In genomic region chr14:35378638-35379568, GRCh38 we compare ENCODE assay signal across 24 cellular contexts. TPM values are rescaled to one million over a fixed set of nuclear protein-coding genes. Genes with fewer than 3 reads are reported as not detected.
DNase-seq lines count a peak whose midpoint lies in the region; ATAC-seq and TF ChIP-seq lines count a peak whose summit lies in the region.
"Had no signal": no experiment of that assay in that cellular context is flagged by ENCODE, and none has a peak within 500 bp of the region (broad histone marks: within the 10 kb centered on the region; RNA-seq: fewer than 3 reads in every experiment).

No MANE protein-coding gene starts in this region.

- H3K4me1 Mint-ChIP-seq in activated CD4-positive, alpha-beta memory T cell treated with anti-CD3 and anti-CD28 coated beads, Interleukin-2, amount 10 ng/mL, durations not matched to agents 7 days and 5 days, result no peaks in the 10 kb centered on the region
- H3K4me1 Mint-ChIP-seq: endodermal cell had no signal

- TF ChIP-seq CTCF in fibroblast of the aortic adventitia (IDR thresholded peaks at IDR 0.05; ENCODE audit: insufficient read depth, low read length) (no peak), tibial artery (IDR thresholded peaks at IDR 0.05) (no peak), dorsolateral prefrontal cortex (IDR thresholded peaks at IDR 0.05 in 54 of 56, conservative IDR thresholded peaks at IDR 0.05 in 2 of 56; ENCODE audit: low read depth in 1 of 56, partially characterized antibody in 56 of 56) (no peak)

- H3K4me3 ChIP-seq in MG63 (no peak overlapping the region), fibroblast of the aortic adventitia (ENCODE audit: low read depth, low read length) (no peak overlapping the region), tibial artery (no peak overlapping the region), dorsolateral prefrontal cortex (no peak overlapping the region)
- H3K4me3 ChIP-seq: sigmoid colon, thoracic aorta had no signal

- no peak overlapping the region for H3K27ac Mint-ChIP-seq in activated CD4-positive, alpha-beta memory T cell treated with anti-CD3 and anti-CD28 coated beads, Interleukin-2, amount 10 ng/mL, durations not matched to agents 7 days and 5 days
- H3K27ac Mint-ChIP-seq: activated naive CD8-positive, alpha-beta T cell treated with anti-CD3 and anti-CD28 coated beads for 36 hours; activated T-helper 2 cell treated with anti-CD3 and anti-CD28 coated beads, Interferon-gamma antibody, Interleukin-2, Interleukin-4, amounts not matched to agents 10 μg/mL and 5 μg/mL and 100 μg/mL, durations not matched to agents 14 hours and 24 hours and 36 hours; B cell; brain; endodermal cell; stimulated activated memory B cell treated with anti-CD40 and anti-IgM and Interleukin-4, amounts not matched to agents 10 μg/mL and 1 μg/mL and 100 μg/mL, for 72 hours had no signal

- no peaks in the 10 kb centered on the region for H3K36me3 ChIP-seq in MG63
- H3K36me3 ChIP-seq in tibial artery, result no peaks in the 10 kb centered on the region
- H3K36me3 ChIP-seq: sigmoid colon, thoracic aorta had no signal

- in situ Hi-C loops in Caki2 (cut with HindIII; ENCODE audit: low pct_unique_long_range_greater_than_20kb, low sequenced_read_pairs), result no loop called here

- POLR2A ChIA-PET in activated CD4-positive, alpha-beta memory T cell treated with anti-CD3 and anti-CD28 coated beads, Interleukin-2, amount 10 ng/mL, durations not matched to agents 7 days and 5 days (lab: Charles Lee), result interaction anchor here (0.6 kb wide), 1 partner anchor 323 kb away, joined by 3 read pairs; no protein-coding TSS in a partner anchor

- intact Hi-C loops in tibial artery (cut with DNase I; ENCODE audit: low total_unique reads) (no loop called here), dorsolateral prefrontal cortex (cut with DNase I) (no loop called here)

- ATAC-seq in HG02884 (IDR thresholded peaks at IDR 0.05; ENCODE audit: unreplicated experiment) (no peak), GM19463 (IDR thresholded peaks at IDR 0.05; ENCODE audit: unreplicated experiment) (no peak)
- ATAC-seq: Right ventricle myocardium inferior; stimulated activated memory B cell treated with anti-CD40 and anti-IgM and Interleukin-4, amounts not matched to agents 10 μg/mL and 1 μg/mL and 100 μg/mL, for 72 hours had no signal

- no peaks in the 10 kb centered on the region for H3K36me3 Mint-ChIP-seq in activated CD4-positive, alpha-beta memory T cell treated with anti-CD3 and anti-CD28 coated beads, Interleukin-2, amount 10 ng/mL, durations not matched to agents 7 days and 5 days (ENCODE audit: low read depth)
- H3K36me3 Mint-ChIP-seq: activated naive CD8-positive, alpha-beta T cell treated with anti-CD3 and anti-CD28 coated beads for 36 hours; brain; stimulated activated memory B cell treated with anti-CD40 and anti-IgM and Interleukin-4, amounts not matched to agents 10 μg/mL and 1 μg/mL and 100 μg/mL, for 72 hours had no signal

- no peaks in the 10 kb centered on the region for H3K27me3 ChIP-seq in MG63
- no peaks in the 10 kb centered on the region for H3K27me3 ChIP-seq in tibial artery
- no peaks in the 10 kb centered on the region for H3K27me3 ChIP-seq in dorsolateral prefrontal cortex
- H3K27me3 ChIP-seq: sigmoid colon had no signal

- H3K4me3 Mint-ChIP-seq in activated CD4-positive, alpha-beta memory T cell treated with anti-CD3 and anti-CD28 coated beads, Interleukin-2, amount 10 ng/mL, durations not matched to agents 7 days and 5 days, result no peak overlapping the region
- H3K4me3 Mint-ChIP-seq: activated naive CD8-positive, alpha-beta T cell treated with anti-CD3 and anti-CD28 coated beads for 36 hours; B cell; brain; endodermal cell; stimulated activated memory B cell treated with anti-CD40 and anti-IgM and Interleukin-4, amounts not matched to agents 10 μg/mL and 1 μg/mL and 100 μg/mL, for 72 hours had no signal

- H3K9me3 Mint-ChIP-seq in activated CD4-positive, alpha-beta memory T cell treated with anti-CD3 and anti-CD28 coated beads, Interleukin-2, amount 10 ng/mL, durations not matched to agents 7 days and 5 days, result no peaks in the 10 kb centered on the region
- H3K9me3 Mint-ChIP-seq: activated naive CD8-positive, alpha-beta T cell treated with anti-CD3 and anti-CD28 coated beads for 36 hours; activated T-helper 2 cell treated with anti-CD3 and anti-CD28 coated beads, Interferon-gamma antibody, Interleukin-2, Interleukin-4, amounts not matched to agents 10 μg/mL and 5 μg/mL and 100 μg/mL, durations not matched to agents 14 hours and 24 hours and 36 hours; brain; endodermal cell; stimulated activated memory B cell treated with anti-CD40 and anti-IgM and Interleukin-4, amounts not matched to agents 10 μg/mL and 1 μg/mL and 100 μg/mL, for 72 hours had no signal

- CTCF ChIA-PET in activated CD4-positive, alpha-beta memory T cell treated with anti-CD3 and anti-CD28 coated beads, Interleukin-2, amount 10 ng/mL, durations not matched to agents 7 days and 5 days (lab: Charles Lee), result interaction anchor here (1.2 kb wide), 1 partner anchor 57 kb away, joined by 3 read pairs; no protein-coding TSS in a partner anchor

- H3K9me3 ChIP-seq in MG63 (no peaks in the 10 kb centered on the region), tibial artery (no peaks in the 10 kb centered on the region)
- H3K9me3 ChIP-seq: Caco-2, sigmoid colon, thoracic aorta had no signal

- H3K27me3 Mint-ChIP-seq in activated CD4-positive, alpha-beta memory T cell treated with anti-CD3 and anti-CD28 coated beads, Interleukin-2, amount 10 ng/mL, durations not matched to agents 7 days and 5 days, result no peaks in the 10 kb centered on the region
- H3K27me3 Mint-ChIP-seq: activated naive CD8-positive, alpha-beta T cell treated with anti-CD3 and anti-CD28 coated beads for 36 hours; B cell had no signal

- peak overlapping the region; percentile 57 to 74 for H3K27ac ChIP-seq in tibial artery
- H3K27ac ChIP-seq in dorsolateral prefrontal cortex, result no peak overlapping the region
- H3K27ac ChIP-seq: thoracic aorta had no signal

- DNase-seq in Caki2 (ENCODE audit: low read depth) (peak; percentile 39), MG63 (peak; percentile 49), fibroblast of the aortic adventitia (ENCODE audit: low read depth) (peak; percentile 77), tibial artery (peak in 1 of 2 donors; percentile 93), dorsolateral prefrontal cortex (no peak)
- no peak for DNase-seq in activated CD4-positive, alpha-beta memory T cell treated with anti-CD3 and anti-CD28 coated beads, Interleukin-2, amount 10 ng/mL, durations not matched to agents 7 days and 5 days
- DNase-seq: activated CD4-positive, alpha-beta T cell treated with anti-CD3 and anti-CD28 coated beads for 48 hours; activated naive CD8-positive, alpha-beta T cell treated with anti-CD3 and anti-CD28 coated beads for 36 hours; Caco-2; endodermal cell; foreskin melanocyte; hippocampal formation; NCI-H187; NCI-H774; occipital lobe; sigmoid colon had no signal

- H3K4me1 ChIP-seq in tibial artery, result peaks cover 0 to 44% (median 4%) of the 10 kb centered on the region in 4 donors

RNA-seq across cellular contexts. Expression of gene NFKBIA, which starts 25.6 kb away (rescaled TPM):
- total RNA-seq in Caki2 (2014; rRNA removed; shearing (Covaris generic); ENCODE audit: low replicate concordance), result 148 and 158 TPM in 2 replicates
- 37.1 and 76.7 TPM in 2 replicates for total RNA-seq in MG63 (2014; rRNA removed; shearing (Covaris generic); ENCODE audit: low replicate concordance)
- total RNA-seq in fibroblast of the aortic adventitia (ENCODE audit: low replicate concordance), result 34.1 and 86.6 TPM in 2 replicates
- total RNA-seq in dorsolateral prefrontal cortex, result 100 to 1,000 TPM in 34 of 120 experiments, 10 to 100 TPM in 86; 38.8 to 167 (median 81.3) TPM
- total RNA-seq in activated CD4-positive, alpha-beta memory T cell treated with anti-CD3 and anti-CD28 coated beads, Interleukin-2, amount 10 ng/mL, durations not matched to agents 7 days and 5 days, result 100 to 1,000 TPM; 102 to 109 TPM

Comparison
In these comparisons a context has a peak if more than half of its experiments do, and no peak if none do; other contexts are left out.
1. DNase-seq: peak in Caki2 (single experiment), MG63 (single experiment) and fibroblast of the aortic adventitia (single experiment); none in dorsolateral prefrontal cortex (0 of 10) and activated CD4-positive, alpha-beta memory T cell treated with anti-CD3 and anti-CD28 coated beads, Interleukin-2, amount 10 ng/mL, durations not matched to agents 7 days and 5 days (single experiment).
2. H3K27ac ChIP-seq: peak in tibial artery (2 of 2); none in dorsolateral prefrontal cortex (0 of 59).